Comparison of ENCODE assay signal across 18 cellular contexts in the genomic region with DNA sequence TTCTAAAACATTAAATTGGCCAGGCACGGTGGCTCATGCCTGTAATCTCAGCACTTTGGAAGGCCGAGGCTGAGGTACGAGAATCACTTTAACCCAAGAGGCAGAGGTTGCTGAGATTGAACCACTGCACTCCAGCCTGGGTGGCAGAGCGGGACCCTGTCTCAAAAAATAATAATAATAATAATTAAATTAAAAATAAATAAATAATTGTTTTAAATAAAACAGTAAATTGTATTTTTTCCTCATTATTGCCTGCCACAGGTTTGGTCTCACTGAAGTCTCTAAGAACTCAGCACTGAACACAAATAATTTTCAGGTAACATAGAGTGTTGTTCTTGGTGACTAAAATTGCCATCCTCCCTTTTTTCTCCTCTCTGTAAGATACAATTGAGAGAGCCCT. TPM values are rescaled to one million over a fixed set of nuclear protein-coding genes. Genes with fewer than 3 reads are reported as not detected.
DNase-seq lines count a peak whose midpoint lies in the region; ATAC-seq, FAIRE-seq and TF ChIP-seq lines count a peak whose summit lies in the region.
"Had no signal": no experiment of that assay in that cellular context is flagged by ENCODE, and none has a peak within 500 bp of the region (broad histone marks: within the 10 kb centered on the region; RNA-seq: fewer than 3 reads in every experiment).

No MANE protein-coding gene starts in this region.

- H3K27me3 ChIP-seq in Panc1 (ENCODE audit: control insufficient read depth, insufficient read depth, low read length) = no peaks in the 10 kb centered on the region
- no peaks in the 10 kb centered on the region for H3K27me3 ChIP-seq in endodermal cell (ENCODE audit: control insufficient read depth, insufficient read depth, low read length, poor library complexity, severe bottlenecking)
- H3K27me3 ChIP-seq: BLaER1 had no signal

- H3K4me1 ChIP-seq in Panc1 (ENCODE audit: control insufficient read depth, insufficient read depth, low read length) = peaks cover 59% of the 10 kb centered on the region
- no peaks in the 10 kb centered on the region for H3K4me1 ChIP-seq in endodermal cell (ENCODE audit: control insufficient read depth, insufficient read depth, low read length)
- no peaks in the 10 kb centered on the region for H3K4me1 ChIP-seq in kidney (ENCODE audit: control insufficient read depth in 1 of 2, insufficient read depth in 1 of 2, low read depth in 1 of 2, low read length in 2 of 2)
- H3K4me1 ChIP-seq: BLaER1 had no signal

- peaks cover 16% of the 10 kb centered on the region for H3K4me1 Mint-ChIP-seq in endodermal cell
- peaks cover 94% of the 10 kb centered on the region for H3K4me1 Mint-ChIP-seq in osteocyte (ENCODE audit: unreplicated experiment)
- H3K4me1 Mint-ChIP-seq in activated CD8-positive, alpha-beta memory T cell treated with anti-CD3 and anti-CD28 coated beads, Interleukin-2, amount 10 ng/mL, durations not matched to agents 7 days and 5 days = no peaks in the 10 kb centered on the region
- H3K4me1 Mint-ChIP-seq: CD14-positive monocyte; CD4-positive, alpha-beta memory T cell had no signal

- FAIRE-seq in G401.6 (lab: Jason Lieb, UNC) (peak; percentile 47), kidney (lab: Jason Lieb, UNC) (no peak)
- FAIRE-seq: GM12878 had no signal

- H3K36me3 Mint-ChIP-seq in endodermal cell (ENCODE audit: low read depth) (no peaks in the 10 kb centered on the region), osteocyte (ENCODE audit: unreplicated experiment) (peaks cover 24% of the 10 kb centered on the region)
- H3K36me3 Mint-ChIP-seq in activated CD8-positive, alpha-beta memory T cell treated with anti-CD3 and anti-CD28 coated beads, Interleukin-2, amount 10 ng/mL, durations not matched to agents 7 days and 5 days = no peaks in the 10 kb centered on the region
- H3K36me3 Mint-ChIP-seq: CD14-positive monocyte; CD4-positive, alpha-beta memory T cell had no signal

- H3K27me3 Mint-ChIP-seq in endodermal cell (ENCODE audit: insufficient read depth) = no peaks in the 10 kb centered on the region
- no peaks in the 10 kb centered on the region for H3K27me3 Mint-ChIP-seq in osteocyte (ENCODE audit: unreplicated experiment)
- H3K27me3 Mint-ChIP-seq in activated CD8-positive, alpha-beta memory T cell treated with anti-CD3 and anti-CD28 coated beads, Interleukin-2, amount 10 ng/mL, durations not matched to agents 7 days and 5 days = no peaks in the 10 kb centered on the region
- H3K27me3 Mint-ChIP-seq: CD4-positive, alpha-beta memory T cell had no signal

- H3K27ac ChIP-seq in Panc1 (ENCODE audit: low read length) = peak overlapping the region; percentile 79
- H3K27ac ChIP-seq in endodermal cell (ENCODE audit: low read depth, low read length) = no peak overlapping the region
- H3K27ac ChIP-seq in kidney (ENCODE audit: low read depth in 2 of 2, low read length in 2 of 2) = no peak overlapping the region
- H3K27ac ChIP-seq: BLaER1, HL-60 had no signal

- DNase-seq in Panc1 (ENCODE audit: low read depth, low spot score) = no peak
- no peak for DNase-seq in endodermal cell
- no peak for DNase-seq in osteocyte (ENCODE audit: extremely low spot score, unreplicated experiment)
- no peak for DNase-seq in activated CD8-positive, alpha-beta memory T cell treated with anti-CD3 and anti-CD28 coated beads, Interleukin-2, amount 10 ng/mL, durations not matched to agents 7 days and 5 days
- DNase-seq in kidney = no peak
- DNase-seq in T-helper 2 cell = no peak
- DNase-seq: 8988T; CD4-positive, alpha-beta memory T cell; DMS79 treated with DMSO at 0.1 percent for 48 hours; GOT3; H7 had no signal

- H3K36me3 ChIP-seq in Panc1 (ENCODE audit: control insufficient read depth, insufficient read depth, low read length) (no peaks in the 10 kb centered on the region), endodermal cell (ENCODE audit: control insufficient read depth, insufficient read depth, low read length) (peaks cover 11% of the 10 kb centered on the region), kidney (ENCODE audit: control insufficient read depth in 1 of 2, insufficient read depth in 2 of 2, low read length in 2 of 2) (no peaks in the 10 kb centered on the region)
- H3K36me3 ChIP-seq: BLaER1 had no signal

- CTCF ChIA-PET in Panc1 (lab: Charles Lee) = no interaction called here
- CTCF ChIA-PET in activated CD8-positive, alpha-beta memory T cell treated with anti-CD3 and anti-CD28 coated beads, Interleukin-2, amount 10 ng/mL, durations not matched to agents 7 days and 5 days (lab: Charles Lee) = no interaction called here

- H3K9ac ChIP-seq in endodermal cell (ENCODE audit: extremely low read depth, low read length, poor library complexity, severe bottlenecking) (no peak overlapping the region), kidney (ENCODE audit: low read length in 2 of 2) (no peak overlapping the region)
- H3K9ac ChIP-seq: BLaER1 had no signal

- no TSS peak for BruUV-seq in Panc1 (replicated peaks; lab: Mats Ljungman, UMichigan)

- H3K4me3 ChIP-seq in Panc1 (ENCODE audit: low read depth in 2 of 2, low read length in 2 of 2) (no peak overlapping the region), endodermal cell (ENCODE audit: low read length) (no peak overlapping the region), kidney (ENCODE audit: low read length in 2 of 2) (no peak overlapping the region)
- H3K4me3 ChIP-seq: BLaER1, GM12878 had no signal

- 90 to 96% methylated on average over 2 to 3 of the region's 4 CpGs for WGBS in endodermal cell (ENCODE audit: insufficient coverage in 1 of 2, insufficient read length in 1 of 2), 2 experiments

- H3K9me3 ChIP-seq in Panc1 (ENCODE audit: control insufficient read depth, insufficient read depth, low read depth, low read length) (no peaks in the 10 kb centered on the region), endodermal cell (ENCODE audit: control insufficient read depth, low read length) (no peaks in the 10 kb centered on the region), kidney (ENCODE audit: control insufficient read depth in 1 of 2, low read length in 2 of 2) (no peaks in the 10 kb centered on the region)
- H3K9me3 ChIP-seq: BLaER1 had no signal

- TF ChIP-seq CTCF in Panc1 (IDR thresholded peaks at IDR 0.05) = no peak
- TF ChIP-seq CTCF in endodermal cell (conservative IDR thresholded peaks at IDR 0.05) = no peak
- no peak for TF ChIP-seq CTCF in osteocyte (IDR thresholded peaks at IDR 0.05)
- no peak for TF ChIP-seq CTCF in kidney (IDR thresholded peaks at IDR 0.05; ENCODE audit: borderline replicate concordance, extremely low read depth, insufficient read depth)

- intact Hi-C loops in Panc1 (cut with micrococcal nuclease; ENCODE audit: unreplicated experiment) = no loop called here
- intact Hi-C loops in kidney (cut with DNase I) = no loop called here

- H3K9me3 Mint-ChIP-seq in endodermal cell (no peaks in the 10 kb centered on the region), osteocyte (ENCODE audit: unreplicated experiment) (no peaks in the 10 kb centered on the region)
- H3K9me3 Mint-ChIP-seq in activated CD8-positive, alpha-beta memory T cell treated with anti-CD3 and anti-CD28 coated beads, Interleukin-2, amount 10 ng/mL, durations not matched to agents 7 days and 5 days (ENCODE audit: low read depth) = no peaks in the 10 kb centered on the region
- H3K9me3 Mint-ChIP-seq: CD14-positive monocyte; CD4-positive, alpha-beta memory T cell had no signal

- H3K27ac Mint-ChIP-seq in endodermal cell (peak overlapping the region; percentile 31), osteocyte (ENCODE audit: unreplicated experiment) (peak overlapping the region; percentile 39)
- no peak overlapping the region for H3K27ac Mint-ChIP-seq in activated CD8-positive, alpha-beta memory T cell treated with anti-CD3 and anti-CD28 coated beads, Interleukin-2, amount 10 ng/mL, durations not matched to agents 7 days and 5 days
- H3K27ac Mint-ChIP-seq: CD14-positive monocyte; CD4-positive, alpha-beta memory T cell had no signal

- ATAC-seq in Panc1 (no peak), HG02588 (IDR thresholded peaks at IDR 0.05; ENCODE audit: unreplicated experiment) (no peak)
- ATAC-seq in activated CD8-positive, alpha-beta memory T cell treated with anti-CD3 and anti-CD28 coated beads, Interleukin-2, amount 10 ng/mL, durations not matched to agents 7 days and 5 days = no peak
- ATAC-seq: GM12878, HCT116 had no signal

- H3K4me3 Mint-ChIP-seq in endodermal cell (no peak overlapping the region), osteocyte (ENCODE audit: unreplicated experiment) (no peak overlapping the region)
- no peak overlapping the region for H3K4me3 Mint-ChIP-seq in activated CD8-positive, alpha-beta memory T cell treated with anti-CD3 and anti-CD28 coated beads, Interleukin-2, amount 10 ng/mL, durations not matched to agents 7 days and 5 days
- H3K4me3 Mint-ChIP-seq: CD14-positive monocyte; CD4-positive, alpha-beta memory T cell had no signal

- POLR2A ChIA-PET in Panc1 (lab: Charles Lee) = no interaction called here

- in situ Hi-C loops in Panc1 (cut with HindIII; ENCODE audit: low pct_unique_long_range_greater_than_20kb, low sequenced_read_pairs) = no loop called here

RNA-seq across cellular contexts. Expression of a gene that starts 19.8 kb away (rescaled TPM):
- total RNA-seq in Panc1 (2021; ENCODE audit: unreplicated experiment) = 144 TPM
- 91.2 TPM for polyA plus RNA-seq in Panc1 (2012; ENCODE audit: insufficient read length)
- total RNA-seq in endodermal cell = 100 to 1,000 TPM; 117 to 153 TPM
- 104 TPM for polyA plus RNA-seq in endodermal cell (2013, experiment 1 of 2)
- 133 TPM for polyA plus RNA-seq in endodermal cell (2013, experiment 2 of 2)
- 1,873 and 1,955 TPM in 2 replicates for total RNA-seq in osteocyte
- total RNA-seq in activated CD8-positive, alpha-beta memory T cell treated with anti-CD3 and anti-CD28 coated beads, Interleukin-2, amount 10 ng/mL, durations not matched to agents 7 days and 5 days = 1 to 10 TPM; 1.0 to 4.6 TPM
- total RNA-seq in kidney = 12.3 TPM
- polyA plus RNA-seq in kidney (ENCODE audit: insufficient read depth, low read depth, low replicate concordance) = 3.6 TPM
- polyA plus RNA-seq: CD14-positive monocyte had no signal

Comparison
In these comparisons a context has a peak if more than half of its experiments do, and no peak if none do; other contexts are left out.
1. RNA of a gene that starts 19.8 kb away (total RNA-seq): 1,873 to 1,955 TPM in osteocyte; 117 to 153 TPM in endodermal cell, 144 TPM in Panc1 (single experiment), 12.3 TPM in kidney (single experiment) and 1.0 to 4.6 TPM in activated CD8-positive, alpha-beta memory T cell treated with anti-CD3 and anti-CD28 coated beads, Interleukin-2, amount 10 ng/mL, durations not matched to agents 7 days and 5 days; every median in the first group is over 10 times any median in the second.